ENCODE assay signal across 36 cellular contexts in genomic region chr10:96310359-96310669, GRCh38. TPM values are rescaled to one million over a fixed set of nuclear protein-coding genes. Genes with fewer than 3 reads are reported as not detected.
A peak's percentile ranks its signal among the peaks of the same experiment; 100 is the strongest.
DNase-seq lines count a peak whose midpoint lies in the region; ATAC-seq lines count a peak whose summit lies in the region.
"Had no signal": no experiment of that assay in that cellular context is flagged by ENCODE, and none has a peak within 500 bp of the region (broad histone marks: within the 10 kb centered on the region; RNA-seq: fewer than 3 reads in every experiment).

No MANE protein-coding gene starts in this region.

- H3K27ac Mint-ChIP-seq in CD4-positive, CD25-positive, alpha-beta regulatory T cell: peak overlapping the region in 2 of 3 donors; percentile 15 to 69
- H3K27ac Mint-ChIP-seq: activated B cell treated with CpG ODN at 0.5 μM for 24 hours; activated naive CD8-positive, alpha-beta T cell treated with anti-CD3 and anti-CD28 coated beads, Interleukin-2, amount 50 U/mL, for 24 hours; natural killer cell treated with Interleukin-12 subunit alpha and Interleukin-12 subunit beta and Interleukin-15 and Interleukin-18, amount 100 ng/mL, for 72 hours had no signal

- ATAC-seq in CD4-positive, CD25-positive, alpha-beta regulatory T cell (ENCODE audit: low read depth in 2 of 2): no peak
- no peak for ATAC-seq in HG02588 (IDR thresholded peaks at IDR 0.05; ENCODE audit: unreplicated experiment)
- no peak for ATAC-seq in HG03571 (IDR thresholded peaks at IDR 0.05; ENCODE audit: unreplicated experiment)
- ATAC-seq: activated naive CD8-positive, alpha-beta T cell treated with anti-CD3 and anti-CD28 coated beads, Interleukin-2, amount 50 U/mL, for 24 hours; left lung; natural killer cell treated with Interleukin-12 subunit alpha and Interleukin-12 subunit beta and Interleukin-15 and Interleukin-18, amount 100 ng/mL, for 72 hours; PC-3; stimulated activated naive CD8-positive, alpha-beta T cell treated with anti-CD3 and anti-CD28 coated beads, Interleukin-15, amount 100 ng/mL, for 72 hours; upper lobe of right lung had no signal

- H3K9ac ChIP-seq in iPS-18a (ENCODE audit: low read length): peak overlapping the region; percentile 35
- H3K9ac ChIP-seq in rectal smooth muscle tissue (ENCODE audit: low read length): no peak overlapping the region

- peaks cover 0 to 12% (median 7%) of the 10 kb centered on the region in 4 donors for H3K4me1 Mint-ChIP-seq in CD4-positive, CD25-positive, alpha-beta regulatory T cell

- peaks cover 36% of the 10 kb centered on the region for H3K27me3 ChIP-seq in CD4-positive, CD25-positive, alpha-beta regulatory T cell (ENCODE audit: control insufficient read depth, insufficient read depth, low read length)
- H3K27me3 ChIP-seq in iPS-18a (ENCODE audit: control insufficient read depth, insufficient read depth, low read length) (no peaks in the 10 kb centered on the region), rectal smooth muscle tissue (ENCODE audit: control insufficient read depth, insufficient read depth, low read length) (no peaks in the 10 kb centered on the region)
- H3K27me3 ChIP-seq: BE2C had no signal

- no peak overlapping the region for H3K27ac ChIP-seq in CD4-positive, CD25-positive, alpha-beta regulatory T cell (ENCODE audit: insufficient read depth, low read length, poor library complexity, severe bottlenecking)
- H3K27ac ChIP-seq in iPS-18a (ENCODE audit: low read length) (peak overlapping the region; percentile 66), rectal smooth muscle tissue (ENCODE audit: low read depth, low read length) (peak overlapping the region; percentile 16)
- H3K27ac ChIP-seq: HL-60, left lung, upper lobe of right lung had no signal

- no peaks in the 10 kb centered on the region for H3K36me3 ChIP-seq in CD4-positive, CD25-positive, alpha-beta regulatory T cell (ENCODE audit: control insufficient read depth, insufficient read depth, low read length)
- H3K36me3 ChIP-seq in iPS-18a (ENCODE audit: control insufficient read depth, low read depth, low read length) (no peaks in the 10 kb centered on the region), rectal smooth muscle tissue (ENCODE audit: control insufficient read depth, insufficient read depth, low read length) (no peaks in the 10 kb centered on the region)
- H3K36me3 ChIP-seq: BE2C, HAP-1, heart right ventricle, left lung, upper lobe of right lung had no signal

- H3K4me1 ChIP-seq in CD4-positive, CD25-positive, alpha-beta regulatory T cell (ENCODE audit: control insufficient read depth, insufficient read depth, low read length, poor library complexity, severe bottlenecking): no peaks in the 10 kb centered on the region
- H3K4me1 ChIP-seq in iPS-18a (ENCODE audit: control insufficient read depth, low read depth, low read length): peaks cover 50% of the 10 kb centered on the region
- peaks cover 11% of the 10 kb centered on the region for H3K4me1 ChIP-seq in rectal smooth muscle tissue (ENCODE audit: control insufficient read depth, insufficient read depth, low read length)
- H3K4me1 ChIP-seq: BE2C, Caco-2 had no signal

- peaks cover 0 to 2% (median 0%) of the 10 kb centered on the region in 7 donors for H3K9me3 Mint-ChIP-seq in CD4-positive, CD25-positive, alpha-beta regulatory T cell
- H3K9me3 Mint-ChIP-seq: activated B cell treated with CpG ODN at 0.5 μM for 24 hours; activated naive CD8-positive, alpha-beta T cell treated with anti-CD3 and anti-CD28 coated beads, Interleukin-2, amount 50 U/mL, for 24 hours; natural killer cell treated with Interleukin-12 subunit alpha and Interleukin-12 subunit beta and Interleukin-15 and Interleukin-18, amount 100 ng/mL, for 72 hours; stimulated activated naive CD8-positive, alpha-beta T cell treated with anti-CD3 and anti-CD28 coated beads, Interleukin-15, amount 100 ng/mL, for 72 hours had no signal

- H3K4me3 ChIP-seq in CD4-positive, CD25-positive, alpha-beta regulatory T cell (ENCODE audit: low read depth, low read length): no peak overlapping the region
- peak overlapping the region; percentile 20 for H3K4me3 ChIP-seq in iPS-18a (ENCODE audit: low read length)
- H3K4me3 ChIP-seq in rectal smooth muscle tissue (ENCODE audit: low read length): no peak overlapping the region
- H3K4me3 ChIP-seq: HAP-1, heart right ventricle, left lung, upper lobe of right lung had no signal

- no peaks in the 10 kb centered on the region for H3K36me3 Mint-ChIP-seq in CD4-positive, CD25-positive, alpha-beta regulatory T cell
- H3K36me3 Mint-ChIP-seq: natural killer cell treated with Interleukin-12 subunit alpha and Interleukin-12 subunit beta and Interleukin-15 and Interleukin-18, amount 100 ng/mL, for 72 hours had no signal

- DNase-seq in CD4-positive, CD25-positive, alpha-beta regulatory T cell: no peak
- DNase-seq in NCI-H82 (lab: John Stamatoyannopoulos, UW) (peak; percentile 88), amniotic stem cell (lab: John Stamatoyannopoulos, UW) (no peak), GF-D8 (lab: John Stamatoyannopoulos, UW) (no peak)
- DNase-seq: activated B cell treated with CpG ODN at 0.5 μM for 24 hours; activated CD4-positive, alpha-beta T cell treated with anti-CD3 and anti-CD28 coated beads, Interleukin-2, amount 50 U/mL, for 48 hours; activated effector memory CD4-positive, alpha-beta T cell treated with anti-CD3 and anti-CD28 coated beads, Interleukin-2, amount 50 U/mL, for 16 hours; activated naive CD8-positive, alpha-beta T cell treated with anti-CD3 and anti-CD28 coated beads, Interleukin-2, amount 50 U/mL, for 24 hours; BE2C; Caco-2; DMS79 treated with DMSO at 0.1 percent for 48 hours; heart right ventricle; IMR-90; left lung; NCI-H1105 treated with DMSO at 0.1 percent for 48 hours; NCI-H2081; NCI-H345; NCI-H748 treated with DMSO at 0.1 percent for 48 hours; PC-3; posterior cingulate gyrus; SHP77; stimulated activated CD4-positive, alpha-beta T cell treated with anti-CD3 and anti-CD28 coated beads, Interleukin-15, amount 100 ng/mL, for 24 hours; stimulated activated naive CD8-positive, alpha-beta T cell treated with anti-CD3 and anti-CD28 coated beads, Interleukin-15, amount 100 ng/mL, for 72 hours; T-helper 9 cell; upper lobe of right lung had no signal

- H3K27me3 Mint-ChIP-seq in CD4-positive, CD25-positive, alpha-beta regulatory T cell: peaks cover 46% of the 10 kb centered on the region
- H3K27me3 Mint-ChIP-seq: stimulated activated naive CD8-positive, alpha-beta T cell treated with anti-CD3 and anti-CD28 coated beads, Interleukin-15, amount 100 ng/mL, for 72 hours had no signal

- H3K9me3 ChIP-seq in CD4-positive, CD25-positive, alpha-beta regulatory T cell (ENCODE audit: control insufficient read depth in 2 of 2, low read length in 2 of 2): no peaks in the 10 kb centered on the region
- no peaks in the 10 kb centered on the region for H3K9me3 ChIP-seq in iPS-18a (ENCODE audit: control insufficient read depth, low read depth, low read length)
- H3K9me3 ChIP-seq: BE2C, Caco-2, HAP-1, heart right ventricle, left lung, upper lobe of right lung had no signal

- H3K4me3 Mint-ChIP-seq in CD4-positive, CD25-positive, alpha-beta regulatory T cell: no peak overlapping the region
- H3K4me3 Mint-ChIP-seq: activated B cell treated with CpG ODN at 0.5 μM for 24 hours; activated naive CD8-positive, alpha-beta T cell treated with anti-CD3 and anti-CD28 coated beads, Interleukin-2, amount 50 U/mL, for 24 hours; natural killer cell treated with Interleukin-12 subunit alpha and Interleukin-12 subunit beta and Interleukin-15 and Interleukin-18, amount 100 ng/mL, for 72 hours; stimulated activated naive CD8-positive, alpha-beta T cell treated with anti-CD3 and anti-CD28 coated beads, Interleukin-15, amount 100 ng/mL, for 72 hours had no signal

RNA-seq across cellular contexts. Expression of gene DNTT, which starts 6.1 kb away (rescaled TPM):
- total RNA-seq in CD4-positive, CD25-positive, alpha-beta regulatory T cell: not detected
- polyA plus RNA-seq in CD4-positive, CD25-positive, alpha-beta regulatory T cell: under 1 TPM in 1 of 4 donors, not detected in 3; 0.24 TPM
- total RNA-seq: A673; Caco-2; chondrocyte; epithelial cell of proximal tubule; heart right ventricle; IMR-90; left lung; M059J; natural killer cell treated with Interleukin-12 subunit alpha and Interleukin-12 subunit beta and Interleukin-15 and Interleukin-18, amount 100 ng/mL, for 72 hours; PC-3; upper lobe of right lung had no signal
- polyA plus RNA-seq: heart right ventricle, IMR-90 had no signal

RNA-seq across cellular contexts. Expression of gene BLNK, which starts 38.9 kb away (rescaled TPM):
- total RNA-seq in CD4-positive, CD25-positive, alpha-beta regulatory T cell: 0.35 TPM
- polyA plus RNA-seq in CD4-positive, CD25-positive, alpha-beta regulatory T cell: under 1 TPM in 1 of 4 donors, not detected in 3; 0.15 TPM
- total RNA-seq: A673, chondrocyte, IMR-90, M059J, PC-3 had no signal
- polyA plus RNA-seq: IMR-90 had no signal

RNA-seq across cellular contexts. Expression of gene OPALIN, which starts 48.5 kb away (rescaled TPM):
- not detected for total RNA-seq in CD4-positive, CD25-positive, alpha-beta regulatory T cell
- not detected for polyA plus RNA-seq in CD4-positive, CD25-positive, alpha-beta regulatory T cell
- total RNA-seq: A673; activated B cell treated with CpG ODN at 0.5 μM for 24 hours; Caco-2; chondrocyte; epithelial cell of proximal tubule; heart right ventricle; IMR-90; left lung; M059J; natural killer cell treated with Interleukin-12 subunit alpha and Interleukin-12 subunit beta and Interleukin-15 and Interleukin-18, amount 100 ng/mL, for 72 hours; PC-3; upper lobe of right lung had no signal
- polyA plus RNA-seq: heart right ventricle, IMR-90 had no signal
